In the genomic region with DNA sequence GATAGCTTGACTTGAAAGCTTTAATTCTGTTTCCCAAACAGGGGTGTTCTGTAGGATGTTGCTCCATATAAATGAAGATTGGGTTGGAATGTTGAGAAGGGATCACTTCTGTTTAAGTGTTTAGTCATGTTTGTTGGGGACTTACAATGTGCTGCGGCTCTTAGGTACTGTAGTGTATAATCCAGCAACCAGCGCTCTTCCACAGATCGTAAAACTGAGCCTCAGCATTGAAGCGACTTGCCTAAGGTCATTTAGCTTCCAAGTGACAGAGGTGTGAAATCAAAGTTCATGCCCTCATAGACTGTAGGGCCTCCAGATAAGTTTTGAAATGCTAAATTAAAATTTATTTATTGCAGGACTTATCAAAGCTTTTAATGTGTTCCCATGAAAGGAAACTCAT, we compare ENCODE assay signal across 10 cellular contexts. TPM values are rescaled to one million over a fixed set of nuclear protein-coding genes. Genes with fewer than 3 reads are reported as not detected.
DNase-seq lines count a peak whose midpoint lies in the region; ATAC-seq, FAIRE-seq and TF ChIP-seq lines count a peak whose summit lies in the region.
"Had no signal": no experiment of that assay in that cellular context is flagged by ENCODE, and none has a peak within 500 bp of the region (broad histone marks: within the 10 kb centered on the region; RNA-seq: fewer than 3 reads in every experiment).

No MANE protein-coding gene starts in this region.

- no peak for FAIRE-seq in K562 (lab: Jason Lieb, UNC)

- peaks cover 64% of the 10 kb centered on the region for H4K20me1 ChIP-seq in BLaER1
- H4K20me1 ChIP-seq in K562 (replicated peaks; ENCODE audit: control insufficient read depth, insufficient read depth, low read length) = peaks cover 51% of the 10 kb centered on the region

- 15% methylated on average over 4 of the region's 4 CpGs for WGBS in K562 (ENCODE audit: insufficient coverage, low coverage, missing lambda C conversion rate)

- no peak for TF ChIP-seq RAD21 in K562 (CRISPR knock-in tag; conservative IDR thresholded peaks at IDR 0.05 in 1 of 2, IDR thresholded peaks at IDR 0.05 in 1 of 2)

- TF ChIP-seq POLR2A in K562 (conservative IDR thresholded peaks at IDR 0.05) = no peak

- in situ Hi-C loops in K562 (cut with MboI) = no loop called here

- no peak for TF ChIP-seq EP300 in K562 (IDR thresholded peaks at IDR 0.05; ENCODE audit: low read length)

- CTCF ChIA-PET in K562 (lab: Yijun Ruan, JAX; ENCODE audit: low intra/inter-chr PET ratio) = no interaction called here

- H2AFZ ChIP-seq in K562 (ENCODE audit: low read depth, low read length) = no peak overlapping the region

- peak overlapping the region; percentile 89 for H3K27ac Mint-ChIP-seq in HFFc6
- H3K27ac Mint-ChIP-seq in naive thymus-derived CD8-positive, alpha-beta T cell = peak overlapping the region in 6 of 10 donors; percentile 15 to 91 (median 68)

- ATAC-seq in K562 (no peak), GM18867 (IDR thresholded peaks at IDR 0.05; ENCODE audit: unreplicated experiment) (no peak), GM19455 (IDR thresholded peaks at IDR 0.05; ENCODE audit: unreplicated experiment) (no peak), GM19463 (IDR thresholded peaks at IDR 0.05; ENCODE audit: unreplicated experiment) (no peak), GM18870 (IDR thresholded peaks at IDR 0.05; ENCODE audit: unreplicated experiment) (no peak)
- ATAC-seq in naive thymus-derived CD8-positive, alpha-beta T cell = no peak
- ATAC-seq: activated CD4-positive, CD25-positive, alpha-beta regulatory T cell treated with anti-CD3 and anti-CD28 coated beads, Interleukin-2, amount 50 U/mL, for 24 hours had no signal

- H3K4me2 ChIP-seq in BLaER1 (peak overlapping the region; percentile 94), K562 (ENCODE audit: insufficient read depth, low read length) (peak overlapping the region; percentile 94)

- peaks cover 78% of the 10 kb centered on the region for H3K4me1 Mint-ChIP-seq in HFFc6 (ENCODE audit: low read depth)
- peaks cover 40 to 81% (median 71%) of the 10 kb centered on the region in 4 donors for H3K4me1 Mint-ChIP-seq in naive thymus-derived CD8-positive, alpha-beta T cell

- H3K27ac ChIP-seq in BLaER1 (no peak overlapping the region), K562 (ENCODE audit: extremely low read depth, low read depth, low read length) (no peak overlapping the region; the same call in 2 of the 3 replicates)

- peaks cover 51% of the 10 kb centered on the region for H3K4me1 ChIP-seq in BLaER1
- peaks cover 17 to 27% of the 10 kb centered on the region in 2 experiments for H3K4me1 ChIP-seq in K562 (replicated peaks in 1 of 2; ENCODE audit: control insufficient read depth in 2 of 2, insufficient read depth in 2 of 2, low read length in 2 of 2)

- H3K4me3 Mint-ChIP-seq in HFFc6 = peak overlapping the region; percentile 88
- H3K4me3 Mint-ChIP-seq in naive thymus-derived CD8-positive, alpha-beta T cell = peak overlapping the region; percentile 29 to 98 (median 96)

- H3K79me2 ChIP-seq in K562 (ENCODE audit: control insufficient read depth, insufficient read depth, low read length) = peaks cover 66% of the 10 kb centered on the region

- peaks cover 8% of the 10 kb centered on the region; the same call in 1 of the 2 replicates for H3K27me3 ChIP-seq in BLaER1
- no peaks in the 10 kb centered on the region for H3K27me3 ChIP-seq in K562 (ENCODE audit: control insufficient read depth in 2 of 2, insufficient read depth in 2 of 2, low read length in 2 of 2)

- peaks cover 7% of the 10 kb centered on the region for H3K9me1 ChIP-seq in K562 (ENCODE audit: control insufficient read depth, insufficient read depth, low read length)

- H3K36me3 ChIP-seq in BLaER1 (no peaks in the 10 kb centered on the region), K562 (ENCODE audit: control insufficient read depth, insufficient read depth, low read length) (no peaks in the 10 kb centered on the region)

- H3K9me3 ChIP-seq in BLaER1 (no peaks in the 10 kb centered on the region), K562 (replicated peaks; ENCODE audit: control insufficient read depth, insufficient read depth, low read depth, low read length) (no peaks in the 10 kb centered on the region)

- H3K9ac ChIP-seq in BLaER1 = no peak overlapping the region
- peak overlapping the region; percentile 41 to 82; a peak in 3 of 4 replicates for H3K9ac ChIP-seq in K562 (ENCODE audit: insufficient read depth in 1 of 2, low read depth in 2 of 2, low read length in 2 of 2)

- DNase-seq in HFFc6 (no peak), K562 (ENCODE audit: extremely low read depth in 1 of 4, low spot score in 3 of 4) (peak in 1 of 4 experiments; percentile 47)
- DNase-seq in naive thymus-derived CD8-positive, alpha-beta T cell = no peak
- DNase-seq: NCI-H524 treated with DMSO at 0.1 percent for 48 hours had no signal

- TSS peak; percentile 33 for BruUV-seq in K562 (replicated peaks; lab: Mats Ljungman, UMichigan)

- no peaks in the 10 kb centered on the region for H3K9me3 Mint-ChIP-seq in HFFc6
- no peaks in the 10 kb centered on the region for H3K9me3 Mint-ChIP-seq in naive thymus-derived CD8-positive, alpha-beta T cell

- H3K36me3 Mint-ChIP-seq in HFFc6 (ENCODE audit: low read depth) = no peaks in the 10 kb centered on the region
- H3K36me3 Mint-ChIP-seq in naive thymus-derived CD8-positive, alpha-beta T cell = peaks cover 0 to 3% (median 2%) of the 10 kb centered on the region in 3 donors

- POLR2A ChIA-PET in K562 (lab: Yijun Ruan, JAX) = interaction anchor here (1.1 to 5.5 kb wide), 8 partner anchors 10 to 318 kb away, joined by 3 to 25 read pairs (median 4); a partner anchor contains a TSS
- POLR2A ChIA-PET in naive thymus-derived CD8-positive, alpha-beta T cell (lab: Charles Lee) = interaction anchor here (0.9 to 2.3 kb wide), 3 partner anchors 16 to 105 kb away, joined by 3 to 9 read pairs (median 5); a partner anchor contains a TSS

- TF ChIP-seq CTCF in HFFc6 (IDR thresholded peaks at IDR 0.05) = no peak
- no peak for TF ChIP-seq CTCF in K562 (IDR thresholded peaks at IDR 0.05 in 2 of 3, conservative IDR thresholded peaks at IDR 0.05 in 1 of 3; ENCODE audit: insufficient read depth in 2 of 3, low read depth in 1 of 3, low read length in 3 of 3)

- intact Hi-C loops in K562 (cut with micrococcal nuclease) = loop anchor here (5.0 kb wide), 2 partner anchors 104 to 284 kb away; a partner anchor contains a TSS

- H3K4me3 ChIP-seq in BLaER1 (no peak overlapping the region), K562 (peak overlapping the region; percentile 82)

- H3K27me3 Mint-ChIP-seq in HFFc6 (ENCODE audit: insufficient read depth) = peaks cover 3% of the 10 kb centered on the region; the same call in 1 of the 2 replicates
- peaks cover 0 to 22% (median 13%) of the 10 kb centered on the region in 5 donors for H3K27me3 Mint-ChIP-seq in naive thymus-derived CD8-positive, alpha-beta T cell

TF ChIP-seq in K562, 482 proteins besides CTCF, POLR2A, EP300 and RAD21 (continues in another document):
- TF ChIP-seq KLF1 (tag; IDR thresholded peaks at IDR 0.05) = no peak
- TF ChIP-seq SETDB1 (IDR thresholded peaks at IDR 0.05; ENCODE audit: low read length) = no peak
- 0 out of 2 replicates have a peak, but pooled peaks have one; percentile 18 for TF ChIP-seq L3MBTL2 (IDR thresholded peaks at IDR 0.05)
- no peak for TF ChIP-seq ZNF384 (IDR thresholded peaks at IDR 0.05; ENCODE audit: low read depth, low read length)

RNA-seq across cellular contexts. Expression of a gene that starts 1.8 kb away (rescaled TPM):
- total RNA-seq in HFFc6 (2021; fragmentation: NEBNext Ultra II Directional; extraction: Animal tissue kit (Norgen Biotek cat#: 25700)) = 10 to 100 TPM; 31.0 to 35.8 (median 34.8) TPM
- total RNA-seq in K562 (2011; cell fraction: chromatin; rRNA removed; ENCODE audit: low replicate concordance) = 36.5 and 52.1 TPM in 2 replicates
- total RNA-seq in K562 (2011; cell fraction: nucleolus; rRNA removed) = 38.4 and 39.7 TPM in 2 replicates
- 31.4 and 39.8 TPM in 2 replicates for total RNA-seq in K562 (2011; cell fraction: nucleoplasm; rRNA removed)
- total RNA-seq in K562 (2014; rRNA removed) (41.4 and 42.9 TPM in 2 replicates), K562 (2014; rRNA removed; fragmentation: Illumina TruSeq; extraction: Trizol) (37.7 and 40.0 TPM in 2 replicates), K562 (2015; rRNA removed; fragmentation: Illumina TruSeq; extraction: Trizol) (32.9 and 35.3 TPM in 2 replicates), K562 (2021) (45.5 and 50.1 TPM in 2 replicates)
- polyA plus RNA-seq in K562 (2011; rRNA removed) (63.2 and 65.6 TPM in 2 replicates), K562 (2014; fragmentation: Illumina TruSeq; extraction: Trizol) (44.1 and 45.3 TPM in 2 replicates), K562 (2014; fragmentation: Nextera tagmentation; extraction: Ambion mirVana) (10 to 100 TPM; 29.4 to 46.0 TPM), K562 (2014; rRNA removed) (42.9 and 51.3 TPM in 2 replicates)
- 62.1 and 71.2 TPM in 2 replicates for polyA plus RNA-seq in K562 (2011; cell fraction: cytosol; rRNA removed)
- 43.0 and 53.8 TPM in 2 replicates for polyA plus RNA-seq in K562 (2011; cell fraction: nucleus; rRNA removed)
- polyA plus RNA-seq in K562 (2012) = 40.1 and 41.3 TPM in 2 replicates
- polyA minus RNA-seq in K562 (2011; rRNA and poly(A)+ RNA removed) = 70.3 and 71.4 TPM in 2 replicates
- polyA minus RNA-seq in K562 (2011; cell fraction: cytosol; rRNA and poly(A)+ RNA removed) = 27.8 and 32.2 TPM in 2 replicates
- 20.3 and 28.8 TPM in 2 replicates for polyA minus RNA-seq in K562 (2011; cell fraction: nucleus; rRNA and poly(A)+ RNA removed)
- total RNA-seq in naive thymus-derived CD8-positive, alpha-beta T cell = 10 to 100 TPM; 32.4 to 33.0 TPM
- 10 to 100 TPM; 43.5 to 56.3 (median 47.5) TPM for polyA plus RNA-seq in naive thymus-derived CD8-positive, alpha-beta T cell

RNA-seq across cellular contexts. Expression of a gene that starts 13.4 kb away (rescaled TPM):
- not detected for total RNA-seq in HFFc6 (2021; fragmentation: NEBNext Ultra II Directional; extraction: Animal tissue kit (Norgen Biotek cat#: 25700))
- not detected in 2 replicates for total RNA-seq in K562 (2011; cell fraction: chromatin; rRNA removed; ENCODE audit: low replicate concordance)
- not detected in 2 replicates for total RNA-seq in K562 (2011; cell fraction: nucleolus; rRNA removed)
- total RNA-seq in K562 (2011; cell fraction: nucleoplasm; rRNA removed) = not detected in 2 replicates
- total RNA-seq in K562 (2014; rRNA removed) = not detected in 2 replicates
- total RNA-seq in K562 (2014; rRNA removed; fragmentation: Illumina TruSeq; extraction: Trizol) = not detected in 2 replicates
- total RNA-seq in K562 (2015; rRNA removed; fragmentation: Illumina TruSeq; extraction: Trizol) = not detected in 2 replicates
- 0.27 TPM in 1 of 2 replicates, not detected in the other for total RNA-seq in K562 (2021)
- 0.17 TPM in 1 of 2 replicates, not detected in the other for polyA plus RNA-seq in K562 (2011; rRNA removed)
- polyA plus RNA-seq in K562 (2011; cell fraction: cytosol; rRNA removed) = not detected in 2 replicates
- not detected in 2 replicates for polyA plus RNA-seq in K562 (2011; cell fraction: nucleus; rRNA removed)
- 0.12 and 0.26 TPM in 2 replicates for polyA plus RNA-seq in K562 (2012)
- polyA plus RNA-seq in K562 (2014; fragmentation: Illumina TruSeq; extraction: Trizol) = not detected in 2 replicates
- polyA plus RNA-seq in K562 (2014; fragmentation: Nextera tagmentation; extraction: Ambion mirVana) = under 1 TPM in 1 of 2 experiments, not detected in 1; 0.11 TPM
- not detected in 2 replicates for polyA plus RNA-seq in K562 (2014; rRNA removed)
- not detected in 2 replicates for polyA minus RNA-seq in K562 (2011; rRNA and poly(A)+ RNA removed)
- polyA minus RNA-seq in K562 (2011; cell fraction: cytosol; rRNA and poly(A)+ RNA removed) = not detected in 2 replicates
- polyA minus RNA-seq in K562 (2011; cell fraction: nucleus; rRNA and poly(A)+ RNA removed) = not detected in 2 replicates
- total RNA-seq in naive thymus-derived CD8-positive, alpha-beta T cell = not detected
- not detected for polyA plus RNA-seq in naive thymus-derived CD8-positive, alpha-beta T cell
